In genomic region chr1:232969791-232970190, GRCh38 we compare ENCODE assay signal across 19 cellular contexts. TPM values are rescaled to one million over a fixed set of nuclear protein-coding genes. Genes with fewer than 3 reads are reported as not detected.
A peak's percentile ranks its signal among the peaks of the same experiment; 100 is the strongest.
DNase-seq lines count a peak whose midpoint lies in the region; ATAC-seq and TF ChIP-seq lines count a peak whose summit lies in the region.
"Had no signal": no experiment of that assay in that cellular context is flagged by ENCODE, and none has a peak within 500 bp of the region (broad histone marks: within the 10 kb centered on the region; RNA-seq: fewer than 3 reads in every experiment).

No MANE protein-coding gene starts in this region.

- WGBS in smooth muscle cell (ENCODE audit: low lambda C conversion rate) = 91% methylated on average over 5 of the region's 5 CpGs

- H3K36me3 ChIP-seq in smooth muscle cell (ENCODE audit: low read depth) (peaks cover 14% of the 10 kb centered on the region), SJCRH30 (no peaks in the 10 kb centered on the region; the same call in 1 of the 2 replicates), vagina (peaks cover 0 to 34% of the 10 kb centered on the region in 2 donors)

- H3K4me3 ChIP-seq in smooth muscle cell (no peak overlapping the region), SJCRH30 (no peak overlapping the region), vagina (no peak overlapping the region)
- H3K4me3 ChIP-seq: Peyer's patch, SJSA1 had no signal

- H3K4me1 Mint-ChIP-seq in stimulated activated naive CD8-positive, alpha-beta T cell treated with anti-CD3 and anti-CD28 coated beads, Interleukin-15, Interleukin-2, amounts not matched to agents 100 ng/mL and 50 ng/mL, for 24 hours (ENCODE audit: low read depth) = peaks cover 21% of the 10 kb centered on the region
- H3K4me1 Mint-ChIP-seq in T-helper 17 cell = peaks cover 4% of the 10 kb centered on the region

- H3K9me3 Mint-ChIP-seq in stimulated activated naive CD8-positive, alpha-beta T cell treated with anti-CD3 and anti-CD28 coated beads, Interleukin-15, Interleukin-2, amounts not matched to agents 100 ng/mL and 50 ng/mL, for 24 hours = peaks cover 25% of the 10 kb centered on the region

- H3K4me1 ChIP-seq in smooth muscle cell (ENCODE audit: low read depth) (no peaks in the 10 kb centered on the region), SJCRH30 (no peaks in the 10 kb centered on the region), vagina (peaks cover 4% of the 10 kb centered on the region)
- H3K4me1 ChIP-seq: Peyer's patch, SJSA1 had no signal

- no peak for DNase-seq in stimulated activated naive CD8-positive, alpha-beta T cell treated with anti-CD3 and anti-CD28 coated beads, Interleukin-15, Interleukin-2, amounts not matched to agents 100 U/mL and 50 U/mL, for 24 hours
- no peak for DNase-seq in T-helper 17 cell
- peak; percentile 10 for DNase-seq in islet precursor cell
- DNase-seq in smooth muscle cell (lab: John Stamatoyannopoulos, UW; ENCODE audit: unreplicated experiment) = no peak
- no peak for DNase-seq in SJCRH30
- DNase-seq in vagina (ENCODE audit: extremely low spot score in 2 of 2) = no peak
- DNase-seq: CD4-positive, alpha-beta T cell; COR-L47; DND-41; GOT3; IMR-90; MV-4-11; NCI-H1105 treated with DMSO at 0.1 percent for 48 hours; NCI-H524 treated with DMSO at 0.1 percent for 48 hours; Peyer's patch had no signal

- no peaks in the 10 kb centered on the region for H3F3A ChIP-seq in smooth muscle cell (ENCODE audit: low read depth)

- H3K9me3 ChIP-seq in T-helper 17 cell (ENCODE audit: control insufficient read depth, low read length, poor library complexity, severe bottlenecking) = no peaks in the 10 kb centered on the region
- peaks cover 10% of the 10 kb centered on the region for H3K9me3 ChIP-seq in smooth muscle cell (replicated peaks; ENCODE audit: low read depth)
- peaks cover 2% of the 10 kb centered on the region; the same call in 1 of the 2 replicates for H3K9me3 ChIP-seq in SJCRH30 (replicated peaks)
- peaks cover 3% of the 10 kb centered on the region for H3K9me3 ChIP-seq in vagina

- H3K27ac Mint-ChIP-seq in stimulated activated naive CD8-positive, alpha-beta T cell treated with anti-CD3 and anti-CD28 coated beads, Interleukin-15, Interleukin-2, amounts not matched to agents 100 ng/mL and 50 ng/mL, for 24 hours = peak overlapping the region; percentile 68
- H3K27ac Mint-ChIP-seq in T-helper 17 cell = peak overlapping the region; percentile 14
- H3K27ac Mint-ChIP-seq: CD4-positive, alpha-beta T cell had no signal

- ATAC-seq in stimulated activated naive CD8-positive, alpha-beta T cell treated with anti-CD3 and anti-CD28 coated beads, Interleukin-15, Interleukin-2, amounts not matched to agents 100 U/mL and 50 U/mL, for 24 hours = no peak
- no peak for ATAC-seq in T-helper 17 cell
- ATAC-seq: HCT116 had no signal

- TF ChIP-seq CTCF in smooth muscle cell (IDR thresholded peaks at IDR 0.05; ENCODE audit: borderline replicate concordance, insufficient read depth, poor library complexity, severe bottlenecking) (no peak), vagina (IDR thresholded peaks at IDR 0.05) (no peak)

- H3K27ac ChIP-seq in smooth muscle cell (ENCODE audit: low read depth) (no peak overlapping the region), SJCRH30 (no peak overlapping the region), vagina (no peak overlapping the region)
- H3K27ac ChIP-seq: KMS-11, Peyer's patch, SJSA1 had no signal

- no peak for TF ChIP-seq POLR2A in vagina (IDR thresholded peaks at IDR 0.05)

- H3K27me3 ChIP-seq in smooth muscle cell (ENCODE audit: low read depth) (no peaks in the 10 kb centered on the region), SJCRH30 (no peaks in the 10 kb centered on the region), vagina (no peaks in the 10 kb centered on the region)
- H3K27me3 ChIP-seq: Peyer's patch, SJSA1 had no signal

- H2AFZ ChIP-seq in smooth muscle cell (ENCODE audit: low read depth) = no peak overlapping the region

- no peaks in the 10 kb centered on the region for H3K27me3 Mint-ChIP-seq in stimulated activated naive CD8-positive, alpha-beta T cell treated with anti-CD3 and anti-CD28 coated beads, Interleukin-15, Interleukin-2, amounts not matched to agents 100 ng/mL and 50 ng/mL, for 24 hours
- no peaks in the 10 kb centered on the region for H3K27me3 Mint-ChIP-seq in T-helper 17 cell
- H3K27me3 Mint-ChIP-seq: CD4-positive, alpha-beta T cell had no signal

- intact Hi-C loops in vagina (cut with DNase I) = loop anchor here (10.0 kb wide), 1 partner anchor 895 kb away; no protein-coding TSS in a partner anchor

- no peak overlapping the region for H3K9ac ChIP-seq in smooth muscle cell (ENCODE audit: low read depth)
- H3K9ac ChIP-seq: KMS-11 had no signal

- no peaks in the 10 kb centered on the region for H4K20me1 ChIP-seq in smooth muscle cell (ENCODE audit: low read depth)

- H3K4me3 Mint-ChIP-seq in stimulated activated naive CD8-positive, alpha-beta T cell treated with anti-CD3 and anti-CD28 coated beads, Interleukin-15, Interleukin-2, amounts not matched to agents 100 ng/mL and 50 ng/mL, for 24 hours = no peak overlapping the region
- H3K4me3 Mint-ChIP-seq in T-helper 17 cell = no peak overlapping the region
- H3K4me3 Mint-ChIP-seq: CD4-positive, alpha-beta T cell had no signal

- H3K4me2 ChIP-seq in smooth muscle cell = no peak overlapping the region
- H3K4me2 ChIP-seq: KMS-11 had no signal

- H3K79me2 ChIP-seq in smooth muscle cell (ENCODE audit: low read depth) = no peaks in the 10 kb centered on the region

- H3K36me3 Mint-ChIP-seq in stimulated activated naive CD8-positive, alpha-beta T cell treated with anti-CD3 and anti-CD28 coated beads, Interleukin-15, Interleukin-2, amounts not matched to agents 100 ng/mL and 50 ng/mL, for 24 hours (ENCODE audit: low read depth) = peaks cover 84% of the 10 kb centered on the region
- H3K36me3 Mint-ChIP-seq in T-helper 17 cell (ENCODE audit: low read depth) = peaks cover 19% of the 10 kb centered on the region

RNA-seq across cellular contexts. Expression of gene NTPCR, which starts 19.4 kb away (rescaled TPM):
- total RNA-seq in T-helper 17 cell (10 to 100 TPM; 15.1 to 17.4 TPM), smooth muscle cell (39.2 and 40.9 TPM in 2 replicates), vagina (19.2 TPM)
- 54.3 and 59.2 TPM in 2 replicates for polyA plus RNA-seq in smooth muscle cell
- 18.1 and 21.0 TPM in 2 replicates for total RNA-seq in SJCRH30 (2014; rRNA removed; shearing (Covaris generic))
